In the genomic region with DNA sequence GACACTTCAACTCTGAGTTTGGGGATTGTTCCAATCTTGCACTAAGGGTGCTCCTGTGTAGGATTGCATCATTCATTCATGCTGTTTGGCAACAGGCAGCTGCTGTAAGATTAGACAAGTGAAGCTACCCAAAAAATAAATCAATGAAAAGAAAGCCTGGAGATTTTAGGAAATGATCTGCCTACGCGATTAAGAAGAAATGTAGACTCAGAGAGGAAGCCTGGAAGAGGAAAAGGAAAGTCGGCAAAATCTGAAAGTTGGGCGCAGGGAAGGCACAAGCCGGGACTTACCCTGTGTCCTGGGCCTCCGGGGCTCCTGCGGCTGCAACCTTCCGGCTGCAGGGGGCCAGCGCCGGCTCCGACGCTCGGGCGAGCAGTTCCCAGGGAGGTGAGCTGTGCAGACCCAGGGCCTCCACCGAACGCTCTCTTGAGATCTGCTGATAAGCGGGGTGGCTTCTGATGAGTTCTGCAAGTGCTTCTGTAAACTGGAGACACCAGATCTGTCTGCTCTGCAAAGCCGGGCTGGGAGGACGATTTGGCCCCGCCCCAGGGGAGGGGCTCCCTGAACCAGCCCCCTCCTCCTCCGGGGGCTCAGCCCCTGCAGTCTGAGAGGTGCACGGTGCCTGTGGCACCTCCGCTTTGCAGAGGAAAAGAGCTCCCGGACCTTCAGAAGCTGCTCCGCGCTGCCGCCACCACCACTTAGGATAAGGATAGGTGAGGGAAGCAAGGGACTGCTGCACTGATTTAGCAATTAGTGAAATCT, we compare ENCODE assay signal across 8 cellular contexts. TPM values are rescaled to one million over a fixed set of nuclear protein-coding genes. Genes with fewer than 3 reads are reported as not detected.
DNase-seq lines count a peak whose midpoint lies in the region; ATAC-seq, FAIRE-seq and TF ChIP-seq lines count a peak whose summit lies in the region.

No MANE protein-coding gene starts in this region.

- H3K79me2 ChIP-seq in OCI-LY1 (ENCODE audit: insufficient read depth, low read length): no peaks in the 10 kb centered on the region

- H3F3A ChIP-seq in OCI-LY1 (ENCODE audit: insufficient read depth, low read length): no peaks in the 10 kb centered on the region

- H3K4me2 ChIP-seq in OCI-LY1 (ENCODE audit: low read length): peak overlapping the region; percentile 70

- DNase-seq in D721Med (ENCODE audit: insufficient read length, low spot score) (peak; percentile 87), HS-5 (ENCODE audit: low read depth) (peak; percentile 54), activated T-cell treated with anti-CD3 and anti-CD28 coated beads for 1 hour (ENCODE audit: low read depth) (peak; percentile 62), myocyte (ENCODE audit: low read depth) (peak; percentile 74)
- peak; percentile 39 to 86 for DNase-seq in stimulated activated effector memory CD8-positive, alpha-beta T cell treated with anti-CD3 and anti-CD28 coated beads, Interleukin-12 subunit alpha, Interleukin-12 subunit beta, amount 100 ng/mL, for 72 hours (ENCODE audit: low spot score in 2 of 2)

- H3K4me1 Mint-ChIP-seq in stimulated activated effector memory CD8-positive, alpha-beta T cell treated with anti-CD3 and anti-CD28 coated beads, Interleukin-12 subunit alpha, Interleukin-12 subunit beta, amount 100 ng/mL, for 72 hours: no peaks in the 10 kb centered on the region

- H3K36me3 ChIP-seq in OCI-LY1 (ENCODE audit: insufficient read depth, low read length): peaks cover 22% of the 10 kb centered on the region
- H3K36me3 ChIP-seq in esophagus (ENCODE audit: control insufficient read depth in 2 of 2, insufficient read depth in 2 of 2, low read length in 1 of 2): no peaks in the 10 kb centered on the region

- no peak for FAIRE-seq in D721Med (lab: Jason Lieb, UNC)

- H3K9me2 ChIP-seq in OCI-LY1 (ENCODE audit: low read depth, low read length): no peaks in the 10 kb centered on the region

- H3K9me3 Mint-ChIP-seq in stimulated activated effector memory CD8-positive, alpha-beta T cell treated with anti-CD3 and anti-CD28 coated beads, Interleukin-12 subunit alpha, Interleukin-12 subunit beta, amount 100 ng/mL, for 72 hours: no peaks in the 10 kb centered on the region

- H3K27ac ChIP-seq in OCI-LY1 (ENCODE audit: low read depth, low read length, poor library complexity, severe bottlenecking) (peak overlapping the region; percentile 42), esophagus (ENCODE audit: low read depth in 2 of 2, low read length in 1 of 2) (peak overlapping the region; percentile 28 to 55)

- WGBS in esophagus, 2 donors: 0 to 1% methylated on average over 27 of the region's 27 CpGs

- H3K4me3 ChIP-seq in OCI-LY1 (ENCODE audit: low read depth, low read length, poor library complexity, severe bottlenecking): peak overlapping the region; percentile 63
- peak overlapping the region; percentile 63 to 83 for H3K4me3 ChIP-seq in esophagus (ENCODE audit: low read depth in 1 of 2, low read length in 2 of 2)

- H4K20me1 ChIP-seq in OCI-LY1 (ENCODE audit: insufficient read depth, low read length): no peaks in the 10 kb centered on the region

- peak overlapping the region; percentile 71 for H3K4me3 Mint-ChIP-seq in stimulated activated effector memory CD8-positive, alpha-beta T cell treated with anti-CD3 and anti-CD28 coated beads, Interleukin-12 subunit alpha, Interleukin-12 subunit beta, amount 100 ng/mL, for 72 hours

- H3K36me3 Mint-ChIP-seq in stimulated activated effector memory CD8-positive, alpha-beta T cell treated with anti-CD3 and anti-CD28 coated beads, Interleukin-12 subunit alpha, Interleukin-12 subunit beta, amount 100 ng/mL, for 72 hours: peaks cover 1% of the 10 kb centered on the region

- H3K27ac Mint-ChIP-seq in stimulated activated effector memory CD8-positive, alpha-beta T cell treated with anti-CD3 and anti-CD28 coated beads, Interleukin-12 subunit alpha, Interleukin-12 subunit beta, amount 100 ng/mL, for 72 hours: no peak overlapping the region

- no peak for TF ChIP-seq CTCF in D721Med (IDR thresholded peaks at IDR 0.05; ENCODE audit: insufficient read depth, missing control alignments)
- TF ChIP-seq CTCF in OCI-LY1 (IDR thresholded peaks at IDR 0.05; ENCODE audit: low read length): peak; percentile 18; the same call in 1 of the 2 replicates

- H3K27me3 ChIP-seq in OCI-LY1 (ENCODE audit: insufficient read depth, low read length) (no peaks in the 10 kb centered on the region), esophagus (ENCODE audit: control insufficient read depth in 1 of 2, insufficient read depth in 2 of 2, low read length in 2 of 2) (no peaks in the 10 kb centered on the region)

- H3K9me3 ChIP-seq in OCI-LY1 (ENCODE audit: low read length) (no peaks in the 10 kb centered on the region), esophagus (ENCODE audit: control insufficient read depth in 2 of 2, insufficient read depth in 1 of 2, low read depth in 1 of 2, low read length in 1 of 2) (no peaks in the 10 kb centered on the region)

- H2AFZ ChIP-seq in OCI-LY1 (ENCODE audit: low read length): no peak overlapping the region

- peak overlapping the region; percentile 55 for H3K9ac ChIP-seq in OCI-LY1 (ENCODE audit: low read length)

- H3K4me1 ChIP-seq in OCI-LY1 (ENCODE audit: insufficient read depth, low read length, severe bottlenecking): peaks cover 23% of the 10 kb centered on the region
- no peaks in the 10 kb centered on the region for H3K4me1 ChIP-seq in esophagus (ENCODE audit: control insufficient read depth in 2 of 2, insufficient read depth in 2 of 2, low read length in 1 of 2)

- peak; percentile 97 for ATAC-seq in GM21360 (IDR thresholded peaks at IDR 0.05; ENCODE audit: unreplicated experiment)
- peak; percentile 93 for ATAC-seq in stimulated activated effector memory CD8-positive, alpha-beta T cell treated with anti-CD3 and anti-CD28 coated beads, Interleukin-12 subunit alpha, Interleukin-12 subunit beta, amount 100 ng/mL, for 72 hours

RNA-seq across cellular contexts. Expression of gene PSPH, which starts 17.4 kb away (rescaled TPM):
- 1 to 10 TPM; 6.6 to 8.6 TPM for polyA plus RNA-seq in esophagus
- total RNA-seq in myocyte: 66.0 and 72.7 TPM in 2 replicates
- polyA plus RNA-seq in myocyte (2012): 39.4 TPM

RNA-seq across cellular contexts. Expression of gene CCT6A, which starts 17.7 kb away (rescaled TPM):
- 100 to 1,000 TPM; 133 to 157 TPM for polyA plus RNA-seq in esophagus
- 290 and 369 TPM in 2 replicates for total RNA-seq in myocyte
- polyA plus RNA-seq in myocyte (2012): 121 TPM

RNA-seq across cellular contexts. Expression of gene SUMF2, which starts 30.2 kb away (rescaled TPM):
- polyA plus RNA-seq in esophagus: 10 to 100 TPM; 43.3 to 64.1 TPM
- 155 and 162 TPM in 2 replicates for total RNA-seq in myocyte
- polyA plus RNA-seq in myocyte (2012): 198 TPM

RNA-seq across cellular contexts. Expression of gene PHKG1, which starts 58.9 kb away (rescaled TPM):
- 1 to 10 TPM; 1.1 to 1.3 TPM for polyA plus RNA-seq in esophagus
- total RNA-seq in myocyte: 35.2 and 57.5 TPM in 2 replicates
- 10.1 TPM for polyA plus RNA-seq in myocyte (2012)

Comparison
In these comparisons a context has a peak if more than half of its experiments do, and no peak if none do; other contexts are left out.
1. Peak in every context shown above with its lines: DNase-seq, ATAC-seq, H3K4me3 ChIP-seq and H3K27ac ChIP-seq.